Comparison of ENCODE assay signal across 11 cellular contexts in genomic region chr10:24701447-24701846, GRCh38. TPM values are rescaled to one million over a fixed set of nuclear protein-coding genes. Genes with fewer than 3 reads are reported as not detected.
DNase-seq lines count a peak whose midpoint lies in the region; ATAC-seq, FAIRE-seq and TF ChIP-seq lines count a peak whose summit lies in the region.
"Had no signal": no experiment of that assay in that cellular context is flagged by ENCODE, and none has a peak within 500 bp of the region (broad histone marks: within the 10 kb centered on the region; RNA-seq: fewer than 3 reads in every experiment).

No MANE protein-coding gene starts in this region.

- H3K36me3 ChIP-seq in lower lobe of right lung: no peaks in the 10 kb centered on the region

- ATAC-seq in HG03039 (IDR thresholded peaks at IDR 0.05; ENCODE audit: unreplicated experiment) (peak; percentile 92), lower lobe of right lung (no peak)

- no peaks in the 10 kb centered on the region for H3K9me3 ChIP-seq in lower lobe of right lung

- peaks cover 8% of the 10 kb centered on the region for H3K4me1 ChIP-seq in lower lobe of right lung

- intact Hi-C loops in lower lobe of right lung (cut with DNase I): no loop called here

- H3K27me3 Mint-ChIP-seq in T-helper 2 cell treated with Interferon-gamma antibody and Interleukin-4, amounts not matched to agents 5 μg/mL and 100 μg/mL, for 36 hours (ENCODE audit: low read depth): no peaks in the 10 kb centered on the region
- H3K27me3 Mint-ChIP-seq: stimulated activated naive CD8-positive, alpha-beta T cell treated with anti-CD3 and anti-CD28 coated beads, Interleukin-15, Interleukin-2, amounts not matched to agents 100 ng/mL and 50 ng/mL, for 24 hours had no signal

- peak; percentile 87 for FAIRE-seq in GM19239 (lab: Jason Lieb, UNC)

- no peaks in the 10 kb centered on the region for H3K9me3 Mint-ChIP-seq in T-helper 2 cell treated with Interferon-gamma antibody and Interleukin-4, amounts not matched to agents 5 μg/mL and 100 μg/mL, for 36 hours
- H3K9me3 Mint-ChIP-seq: stimulated activated naive CD8-positive, alpha-beta T cell treated with anti-CD3 and anti-CD28 coated beads, Interleukin-15, Interleukin-2, amounts not matched to agents 100 ng/mL and 50 ng/mL, for 24 hours had no signal

- no peaks in the 10 kb centered on the region for H3K36me3 Mint-ChIP-seq in T-helper 2 cell treated with Interferon-gamma antibody and Interleukin-4, amounts not matched to agents 5 μg/mL and 100 μg/mL, for 36 hours (ENCODE audit: low read depth)

- H3K27ac ChIP-seq in lower lobe of right lung: no peak overlapping the region

- H3K27ac Mint-ChIP-seq in T-helper 2 cell treated with Interferon-gamma antibody and Interleukin-4, amounts not matched to agents 5 μg/mL and 100 μg/mL, for 36 hours: peak overlapping the region; percentile 16
- H3K27ac Mint-ChIP-seq: stimulated activated naive CD8-positive, alpha-beta T cell treated with anti-CD3 and anti-CD28 coated beads, Interleukin-15, Interleukin-2, amounts not matched to agents 100 ng/mL and 50 ng/mL, for 24 hours had no signal

- TF ChIP-seq CTCF in lower lobe of right lung (IDR thresholded peaks at IDR 0.05): no peak
- TF ChIP-seq CTCF in foreskin fibroblast (IDR thresholded peaks at IDR 0.05; ENCODE audit: low read depth, low read length): no peak

- DNase-seq in EH (ENCODE audit: low read depth) (peak; percentile 43), GM19239 (ENCODE audit: insufficient read length, low spot score) (peak; percentile 33), SK-N-DZ (ENCODE audit: low spot score) (no peak), lower lobe of right lung (no peak), foreskin fibroblast (no peak)
- DNase-seq in T-helper 2 cell treated with Interferon-gamma antibody and Interleukin-4, amounts not matched to agents 5 μg/mL and 100 μg/mL, for 36 hours (ENCODE audit: low spot score): no peak
- no peak for DNase-seq in stimulated activated CD4-positive, alpha-beta T cell treated with anti-CD3 and anti-CD28 coated beads, Interleukin-12 subunit alpha, Interleukin-12 subunit beta, amount 100 ng/mL, for 4 hours
- DNase-seq: activated CD4-positive, alpha-beta T cell treated with anti-CD3 and anti-CD28 coated beads, Interleukin-2, amount 50 U/mL, for 48 hours; NCI-H187 had no signal

- H3K4me3 ChIP-seq in lower lobe of right lung (no peak overlapping the region), foreskin fibroblast (ENCODE audit: low read depth in 1 of 2, low read length in 2 of 2) (no peak overlapping the region)

- H3K4me1 Mint-ChIP-seq in T-helper 2 cell treated with Interferon-gamma antibody and Interleukin-4, amounts not matched to agents 5 μg/mL and 100 μg/mL, for 36 hours (ENCODE audit: low read depth): peaks cover 14% of the 10 kb centered on the region

- H3K27me3 ChIP-seq in lower lobe of right lung (ENCODE audit: low read depth): no peaks in the 10 kb centered on the region

- H3K4me3 Mint-ChIP-seq in T-helper 2 cell treated with Interferon-gamma antibody and Interleukin-4, amounts not matched to agents 5 μg/mL and 100 μg/mL, for 36 hours: no peak overlapping the region
- H3K4me3 Mint-ChIP-seq: stimulated activated naive CD8-positive, alpha-beta T cell treated with anti-CD3 and anti-CD28 coated beads, Interleukin-15, Interleukin-2, amounts not matched to agents 100 ng/mL and 50 ng/mL, for 24 hours had no signal

RNA-seq across cellular contexts. Expression of gene ARHGAP21, which starts 22.2 kb away (rescaled TPM):
- polyA plus RNA-seq in SK-N-DZ (2014; cell fraction: cytosol; rRNA removed): 28.6 and 32.3 TPM in 2 replicates
- 65.8 and 109 TPM in 2 replicates for polyA plus RNA-seq in SK-N-DZ (2014; cell fraction: nucleus; rRNA removed)
- 83.1 TPM for total RNA-seq in lower lobe of right lung

Comparison
In these comparisons a context has a peak if more than half of its experiments do, and no peak if none do; other contexts are left out.
1. DNase-seq: peak in EH (single experiment) and GM19239 (single experiment); none in T-helper 2 cell treated with Interferon-gamma antibody and Interleukin-4, amounts not matched to agents 5 μg/mL and 100 μg/mL, for 36 hours (single experiment), SK-N-DZ (single experiment), lower lobe of right lung (single experiment), foreskin fibroblast (0 of 2) and stimulated activated CD4-positive, alpha-beta T cell treated with anti-CD3 and anti-CD28 coated beads, Interleukin-12 subunit alpha, Interleukin-12 subunit beta, amount 100 ng/mL, for 4 hours (single experiment).